Comparison of ENCODE assay signal across 16 cellular contexts in genomic region chrX:47802589-47802988, GRCh38. TPM values are rescaled to one million over a fixed set of nuclear protein-coding genes. Genes with fewer than 3 reads are reported as not detected.
A peak's percentile ranks its signal among the peaks of the same experiment; 100 is the strongest.
DNase-seq lines count a peak whose midpoint lies in the region; ATAC-seq, FAIRE-seq and TF ChIP-seq lines count a peak whose summit lies in the region.
"Had no signal": no experiment of that assay in that cellular context is flagged by ENCODE, and none has a peak within 500 bp of the region (broad histone marks: within the 10 kb centered on the region; RNA-seq: fewer than 3 reads in every experiment).

No MANE protein-coding gene starts in this region.

- no peak overlapping the region for H3K27ac ChIP-seq in K562 (ENCODE audit: extremely low read depth, low read depth, low read length)
- no peak overlapping the region for H3K27ac ChIP-seq in pancreas
- H3K27ac ChIP-seq: adrenal gland, right atrium auricular region had no signal

- no peak for TF ChIP-seq RAD21 in K562 (CRISPR knock-in tag; conservative IDR thresholded peaks at IDR 0.05 in 1 of 2, IDR thresholded peaks at IDR 0.05 in 1 of 2)

- TF ChIP-seq EP300 in K562 (IDR thresholded peaks at IDR 0.05; ENCODE audit: low read length), result no peak

- no peak for FAIRE-seq in K562 (lab: Jason Lieb, UNC)
- FAIRE-seq in pancreas (lab: Jason Lieb, UNC), result no peak

- no peak overlapping the region for H3K27ac Mint-ChIP-seq in stimulated activated naive B cell treated with anti-CD40 and anti-IgM and Interleukin-4, amounts not matched to agents 10 μg/mL and 1 μg/mL and 100 μg/mL, for 72 hours
- H3K27ac Mint-ChIP-seq: activated T-cell treated with anti-CD3 and anti-CD28 coated beads, Interleukin-2, amount 50 U/mL, for 24 hours; naive thymus-derived CD8-positive, alpha-beta T cell; T-cell had no signal

- TF ChIP-seq POLR2A in K562 (conservative IDR thresholded peaks at IDR 0.05), result no peak

- intact Hi-C loops in K562 (cut with micrococcal nuclease), result no loop called here
- intact Hi-C loops in pancreas (cut with DNase I), result no loop called here

- H4K20me1 ChIP-seq in K562 (replicated peaks; ENCODE audit: control insufficient read depth, insufficient read depth, low read length), result no peaks in the 10 kb centered on the region

- peaks cover 4 to 11% of the 10 kb centered on the region in 2 donors for H3K4me1 Mint-ChIP-seq in stimulated activated naive B cell treated with anti-CD40 and anti-IgM and Interleukin-4, amounts not matched to agents 10 μg/mL and 1 μg/mL and 100 μg/mL, for 72 hours
- H3K4me1 Mint-ChIP-seq: naive thymus-derived CD8-positive, alpha-beta T cell; T-cell had no signal

- H2AFZ ChIP-seq in K562 (ENCODE audit: low read depth, low read length), result no peak overlapping the region

- H3K9me1 ChIP-seq in K562 (ENCODE audit: control insufficient read depth, insufficient read depth, low read length), result no peaks in the 10 kb centered on the region

- H3K9me3 Mint-ChIP-seq in stimulated activated naive B cell treated with anti-CD40 and anti-IgM and Interleukin-4, amounts not matched to agents 10 μg/mL and 1 μg/mL and 100 μg/mL, for 72 hours, result no peaks in the 10 kb centered on the region
- H3K9me3 Mint-ChIP-seq: activated T-cell treated with anti-CD3 and anti-CD28 coated beads, Interleukin-2, amount 50 U/mL, for 24 hours; naive thymus-derived CD8-positive, alpha-beta T cell had no signal

- peaks cover 0 to 9% of the 10 kb centered on the region in 2 donors for H3K27me3 Mint-ChIP-seq in stimulated activated naive B cell treated with anti-CD40 and anti-IgM and Interleukin-4, amounts not matched to agents 10 μg/mL and 1 μg/mL and 100 μg/mL, for 72 hours

- H3K4me1 ChIP-seq in K562 (replicated peaks in 1 of 2; ENCODE audit: control insufficient read depth in 2 of 2, insufficient read depth in 2 of 2, low read length in 2 of 2) (peaks cover 3% of the 10 kb centered on the region in 2 experiments; a peak in 3 of 5 replicates), pancreas (no peaks in the 10 kb centered on the region)
- H3K4me1 ChIP-seq: adrenal gland, right atrium auricular region had no signal

- DNase-seq in NCI-H345 (lab: John Stamatoyannopoulos, UW) (peak; percentile 1), NCI-H345 treated with DMSO at 0.1 percent for 48 hours (lab: John Stamatoyannopoulos, UW; ENCODE audit: unreplicated experiment) (no peak), MG63 (peak; percentile 15), K562 (ENCODE audit: extremely low read depth in 1 of 4, low spot score in 3 of 4) (peak in 1 of 4 experiments; percentile 36), pancreas (peak in 1 of 6 donors; percentile 23), hypothalamus (lab: John Stamatoyannopoulos, UW) (no peak)
- DNase-seq in stimulated activated naive B cell treated with anti-CD40 and anti-IgM and Interleukin-4, amounts not matched to agents 10 μg/mL and 1 μg/mL and 100 μg/mL, for 72 hours, result no peak
- DNase-seq: activated T-cell treated with anti-CD3 and anti-CD28 coated beads, Interleukin-2, amount 50 U/mL, for 24 hours; naive thymus-derived CD8-positive, alpha-beta T cell; NCI-H1048; stimulated activated CD4-positive, alpha-beta T cell treated with anti-CD3 and anti-CD28 coated beads, Interleukin-4, amount 100 ng/mL, for 4 hours; stimulated activated naive CD4-positive, alpha-beta T cell; T-cell had no signal

- H3K27me3 ChIP-seq in MG63 (no peaks in the 10 kb centered on the region), K562 (ENCODE audit: control insufficient read depth in 2 of 2, insufficient read depth in 2 of 2, low read length in 2 of 2) (no peaks in the 10 kb centered on the region; a peak in 1 of 5 replicates), pancreas (peaks cover 0 to 7% (median 0%) of the 10 kb centered on the region in 4 donors)
- H3K27me3 ChIP-seq: adrenal gland, right atrium auricular region had no signal

- H3K4me3 ChIP-seq in MG63 (peak overlapping the region; percentile 44), K562 (no peak overlapping the region), pancreas (no peak overlapping the region)
- H3K4me3 ChIP-seq: adrenal gland, right atrium auricular region had no signal

- no peak overlapping the region for H3K9ac ChIP-seq in K562 (ENCODE audit: insufficient read depth in 1 of 2, low read depth in 2 of 2, low read length in 2 of 2)

- no TSS peak for BruUV-seq in K562 (replicated peaks; lab: Mats Ljungman, UMichigan)

- in situ Hi-C loops in K562 (cut with MboI), result no loop called here

- CTCF ChIA-PET in K562 (lab: Yijun Ruan, JAX; ENCODE audit: low intra/inter-chr PET ratio), result no interaction called here

- 35% methylated on average over 3 of the region's 4 CpGs for WGBS in K562 (ENCODE audit: insufficient coverage, low coverage, missing lambda C conversion rate)
- WGBS in pancreas, 2 donors, result 50 to 69% methylated on average over 4 of the region's 4 CpGs

- no peaks in the 10 kb centered on the region for H3K79me2 ChIP-seq in K562 (ENCODE audit: control insufficient read depth, insufficient read depth, low read length)

- H3K36me3 ChIP-seq in MG63 (no peaks in the 10 kb centered on the region), K562 (ENCODE audit: control insufficient read depth, insufficient read depth, low read length) (no peaks in the 10 kb centered on the region), pancreas (no peaks in the 10 kb centered on the region)
- H3K36me3 ChIP-seq: adrenal gland, right atrium auricular region had no signal

- no peaks in the 10 kb centered on the region for H3K36me3 Mint-ChIP-seq in stimulated activated naive B cell treated with anti-CD40 and anti-IgM and Interleukin-4, amounts not matched to agents 10 μg/mL and 1 μg/mL and 100 μg/mL, for 72 hours
- H3K36me3 Mint-ChIP-seq: naive thymus-derived CD8-positive, alpha-beta T cell; T-cell had no signal

- H3K4me3 Mint-ChIP-seq in stimulated activated naive B cell treated with anti-CD40 and anti-IgM and Interleukin-4, amounts not matched to agents 10 μg/mL and 1 μg/mL and 100 μg/mL, for 72 hours, result no peak overlapping the region
- H3K4me3 Mint-ChIP-seq: activated T-cell treated with anti-CD3 and anti-CD28 coated beads, Interleukin-2, amount 50 U/mL, for 24 hours; naive thymus-derived CD8-positive, alpha-beta T cell; T-cell had no signal

- POLR2A ChIA-PET in K562 (lab: Yijun Ruan, JAX), result interaction anchor here (1.0 kb wide), 1 partner anchor 12 kb away, joined by 3 read pairs; no protein-coding TSS in a partner anchor

- no peak overlapping the region for H3K4me2 ChIP-seq in K562 (ENCODE audit: insufficient read depth, low read length)

- ATAC-seq in K562 (no peak), pancreas (peak in 3 of 4 donors; percentile 40 to 72 (median 59)), HG02885 (IDR thresholded peaks at IDR 0.05; ENCODE audit: poor library complexity, unreplicated experiment) (no peak)
- ATAC-seq in stimulated activated naive B cell treated with anti-CD40 and anti-IgM and Interleukin-4, amounts not matched to agents 10 μg/mL and 1 μg/mL and 100 μg/mL, for 72 hours (replicated peaks), result no peak
- ATAC-seq: naive thymus-derived CD8-positive, alpha-beta T cell; T-cell had no signal

- TF ChIP-seq CTCF in K562 (IDR thresholded peaks at IDR 0.05 in 2 of 3, conservative IDR thresholded peaks at IDR 0.05 in 1 of 3; ENCODE audit: insufficient read depth in 2 of 3, low read depth in 1 of 3, low read length in 3 of 3) (no peak), pancreas (IDR thresholded peaks at IDR 0.05) (no peak)

- no peaks in the 10 kb centered on the region for H3K9me3 ChIP-seq in MG63
- H3K9me3 ChIP-seq in K562 (replicated peaks; ENCODE audit: control insufficient read depth, insufficient read depth, low read depth, low read length), result no peaks in the 10 kb centered on the region
- no peaks in the 10 kb centered on the region for H3K9me3 ChIP-seq in pancreas
- H3K9me3 ChIP-seq: adrenal gland, right atrium auricular region had no signal

TF ChIP-seq in K562, 482 proteins besides CTCF, POLR2A, EP300 and RAD21 (continues in another document):
- no peak for TF ChIP-seq C11orf30 (IDR thresholded peaks at IDR 0.05; ENCODE audit: low read depth)

RNA-seq across cellular contexts. Expression of gene ZNF81, which starts 34.1 kb away (rescaled TPM):
- total RNA-seq in MG63 (2014; rRNA removed; shearing (Covaris generic); ENCODE audit: low replicate concordance), result 1.6 and 4.3 TPM in 2 replicates
- 5.5 and 11.4 TPM in 2 replicates for total RNA-seq in K562 (2011; cell fraction: chromatin; rRNA removed; ENCODE audit: low replicate concordance)
- 4.2 and 4.6 TPM in 2 replicates for total RNA-seq in K562 (2011; cell fraction: nucleolus; rRNA removed)
- total RNA-seq in K562 (2011; cell fraction: nucleoplasm; rRNA removed), result 7.3 and 9.2 TPM in 2 replicates
- 3.3 and 3.5 TPM in 2 replicates for total RNA-seq in K562 (2014; rRNA removed)
- 4.9 and 8.3 TPM in 2 replicates for total RNA-seq in K562 (2014; rRNA removed; fragmentation: Illumina TruSeq; extraction: Trizol)
- total RNA-seq in K562 (2015; rRNA removed; fragmentation: Illumina TruSeq; extraction: Trizol), result 4.6 and 4.9 TPM in 2 replicates
- total RNA-seq in K562 (2021), result 6.8 and 7.4 TPM in 2 replicates
- polyA plus RNA-seq in K562 (2011; rRNA removed), result 5.9 and 6.5 TPM in 2 replicates
- 4.1 and 5.3 TPM in 2 replicates for polyA plus RNA-seq in K562 (2011; cell fraction: cytosol; rRNA removed)
- 6.7 and 7.0 TPM in 2 replicates for polyA plus RNA-seq in K562 (2011; cell fraction: nucleus; rRNA removed)
- polyA plus RNA-seq in K562 (2012), result 3.6 and 5.5 TPM in 2 replicates
- 2.9 and 3.8 TPM in 2 replicates for polyA plus RNA-seq in K562 (2014; fragmentation: Illumina TruSeq; extraction: Trizol)
- polyA plus RNA-seq in K562 (2014; fragmentation: Nextera tagmentation; extraction: Ambion mirVana), result 1 to 10 TPM; 9.1 to 9.6 TPM
- 1.8 and 2.4 TPM in 2 replicates for polyA plus RNA-seq in K562 (2014; rRNA removed)
- polyA minus RNA-seq in K562 (2011; rRNA and poly(A)+ RNA removed), result 12.4 and 14.7 TPM in 2 replicates
- 2.7 and 5.2 TPM in 2 replicates for polyA minus RNA-seq in K562 (2011; cell fraction: cytosol; rRNA and poly(A)+ RNA removed)
- 4.0 and 7.7 TPM in 2 replicates for polyA minus RNA-seq in K562 (2011; cell fraction: nucleus; rRNA and poly(A)+ RNA removed)
- total RNA-seq in pancreas, result 1 to 10 TPM; 2.1 to 5.8 (median 3.0) TPM
- polyA plus RNA-seq in pancreas, result 1 to 10 TPM; 1.5 to 2.5 TPM

Comparison
In these comparisons a context has a peak if more than half of its experiments do, and no peak if none do; other contexts are left out.
1. DNase-seq: peak in NCI-H345 (single experiment) and MG63 (single experiment); none in NCI-H345 treated with DMSO at 0.1 percent for 48 hours (single experiment), stimulated activated naive B cell treated with anti-CD40 and anti-IgM and Interleukin-4, amounts not matched to agents 10 μg/mL and 1 μg/mL and 100 μg/mL, for 72 hours (single experiment) and hypothalamus (0 of 51).
2. ATAC-seq: peak in pancreas (3 of 4); none in K562 (single experiment), HG02885 (single experiment) and stimulated activated naive B cell treated with anti-CD40 and anti-IgM and Interleukin-4, amounts not matched to agents 10 μg/mL and 1 μg/mL and 100 μg/mL, for 72 hours (0 of 2).